ENCODE assay signal across 24 cellular contexts in genomic region chr3:17811633-17812032, GRCh38.
"Had no signal": no experiment of that assay in that cellular context is flagged by ENCODE, and none has a peak within 500 bp of the region (broad histone marks: within the 10 kb centered on the region; RNA-seq: fewer than 3 reads in every experiment).

No MANE protein-coding gene starts in this region.

- H3K36me3 ChIP-seq: ascending aorta had no signal

- H3K4me1 ChIP-seq: ascending aorta, body of pancreas had no signal

- H3K27ac ChIP-seq: ascending aorta, body of pancreas, VCaP had no signal

- H3K4me3 ChIP-seq: ascending aorta, body of pancreas had no signal

- DNase-seq: activated CD4-positive, alpha-beta memory T cell treated with anti-CD3 and anti-CD28 coated beads for 36 hours; activated CD4-positive, alpha-beta T cell treated with anti-CD3 and anti-CD28 coated beads, Interleukin-2, amount 10 ng/mL, durations not matched to agents 7 days and 5 days; activated CD4-positive, CD25-positive, alpha-beta regulatory T cell; activated CD8-positive, alpha-beta memory T cell treated with anti-CD3 and anti-CD28 coated beads for 24 hours; activated effector memory CD4-positive, alpha-beta T cell treated with anti-CD3 and anti-CD28 coated beads, Interleukin-2, amount 50 U/mL, for 16 hours; activated naive CD4-positive, alpha-beta T cell treated with Interleukin-2 at 50 U/mL for 16 hours; activated naive CD8-positive, alpha-beta T cell treated with anti-CD3 and anti-CD28 coated beads, Interleukin-2, amount 50 U/mL, for 24 hours; activated T-cell treated with anti-CD3 and anti-CD28 coated beads, Interleukin-2, amount 50 U/mL, for 4 hours; amniotic stem cell; body of pancreas; central memory CD4-positive, alpha-beta T cell; MM.1S; NCI-H1105; NCI-H1436; NCI-H1694 treated with DMSO at 0.1 percent for 48 hours; NCI-H2029 treated with DMSO at 0.1 percent for 48 hours; NCI-H345; NCI-H510A; NCI-H526 treated with DMSO at 0.1 percent for 48 hours; NK-92 treated with Interleukin-12 subunit alpha and Interleukin-12 subunit beta, amount 100 ng/mL, for 24 hours; SHP77 treated with DMSO at 0.1 percent for 48 hours; T1000 had no signal

- H3K27me3 ChIP-seq: ascending aorta, body of pancreas had no signal
